Comparison of ENCODE assay signal across 27 cellular contexts in genomic region chr11:83057721-83058120, GRCh38.
"Had no signal": no experiment of that assay in that cellular context is flagged by ENCODE, and none has a peak within 500 bp of the region (broad histone marks: within the 10 kb centered on the region; RNA-seq: fewer than 3 reads in every experiment).

No MANE protein-coding gene starts in this region.

- H3K4me1 ChIP-seq: breast epithelium, colonic mucosa had no signal

- H3K9me3 Mint-ChIP-seq: activated naive CD4-positive, alpha-beta T cell treated with anti-CD3 and anti-CD28 coated beads, Interleukin-2, amount 50 U/mL, for 24 hours; activated naive CD8-positive, alpha-beta T cell treated with anti-CD3 and anti-CD28 coated beads, Interleukin-2, amount 50 U/mL, for 24 hours; central memory CD8-positive, alpha-beta T cell; T-cell had no signal

- ATAC-seq: activated naive CD8-positive, alpha-beta T cell treated with anti-CD3 and anti-CD28 coated beads, Interleukin-2, amount 50 U/mL, for 24 hours; sciatic nerve; T-cell had no signal

- H3K4me3 Mint-ChIP-seq: activated naive CD4-positive, alpha-beta T cell treated with anti-CD3 and anti-CD28 coated beads, Interleukin-2, amount 50 U/mL, for 24 hours; activated naive CD8-positive, alpha-beta T cell treated with anti-CD3 and anti-CD28 coated beads, Interleukin-2, amount 50 U/mL, for 24 hours; activated T-helper 1 cell treated with anti-CD3 and anti-CD28 coated beads, Interleukin-12 subunit alpha, Interleukin-12 subunit beta, Interleukin-2, Interleukin-4 antibody, amounts not matched to agents 30 ng/mL and 10 ng/mL and 1 ng/mL, durations not matched to agents 14 hours and 24 hours and 36 hours; central memory CD8-positive, alpha-beta T cell; nephron progenitor cell; T-cell had no signal

- H3K4me3 ChIP-seq: breast epithelium, colonic mucosa, dorsolateral prefrontal cortex, hepatocyte, left ventricle myocardium inferior, skin epidermis, suprapubic skin, tibial artery had no signal

- H3K27me3 Mint-ChIP-seq: activated naive CD4-positive, alpha-beta T cell treated with anti-CD3 and anti-CD28 coated beads, Interleukin-2, amount 50 U/mL, for 24 hours; activated naive CD8-positive, alpha-beta T cell treated with anti-CD3 and anti-CD28 coated beads, Interleukin-2, amount 50 U/mL, for 24 hours; central memory CD8-positive, alpha-beta T cell; T-cell had no signal

- H3K27ac Mint-ChIP-seq: activated naive CD4-positive, alpha-beta T cell treated with anti-CD3 and anti-CD28 coated beads, Interleukin-2, amount 50 U/mL, for 24 hours; activated naive CD8-positive, alpha-beta T cell treated with anti-CD3 and anti-CD28 coated beads, Interleukin-2, amount 50 U/mL, for 24 hours; activated T-helper 1 cell treated with anti-CD3 and anti-CD28 coated beads, Interleukin-12 subunit alpha, Interleukin-12 subunit beta, Interleukin-2, Interleukin-4 antibody, amounts not matched to agents 30 ng/mL and 10 ng/mL and 1 ng/mL, durations not matched to agents 14 hours and 24 hours and 36 hours; nephron progenitor cell; T-cell had no signal

- H3K9me3 ChIP-seq: breast epithelium, colonic mucosa, left ventricle myocardium inferior, neutrophil, suprapubic skin, tibial artery had no signal

- H3K27me3 ChIP-seq: breast epithelium, colonic mucosa, dorsolateral prefrontal cortex, hepatocyte, suprapubic skin, tibial artery had no signal

- H3K27ac ChIP-seq: breast epithelium, colonic mucosa, hepatocyte, left ventricle myocardium inferior, neutrophil, skin epidermis, suprapubic skin, tibial artery had no signal

- H3K4me2 ChIP-seq: hepatocyte had no signal

- DNase-seq: activated CD4-positive, alpha-beta T cell treated with anti-CD3 and anti-CD28 coated beads for 4 hours; activated CD4-positive, alpha-beta T cell treated with anti-CD3 and anti-CD28 coated beads, Interleukin-2, amount 50 U/mL, for 48 hours; activated CD8-positive, alpha-beta memory T cell treated with anti-CD3 and anti-CD28 coated beads, Interleukin-2, amount 50 U/mL, for 4 hours; activated gamma-delta T cell treated with Interleukin-2 at 50 U/mL for 16 hours; activated naive CD8-positive, alpha-beta T cell treated with anti-CD3 and anti-CD28 coated beads, Interleukin-2, amount 50 U/mL, for 24 hours; activated T-cell treated with anti-CD3 and anti-CD28 coated beads, Interleukin-2, amount 50 U/mL, for 1 hour; colonic mucosa; dorsolateral prefrontal cortex; effector memory CD4-positive, alpha-beta T cell; islet precursor cell; left ventricle myocardium inferior; nephron progenitor cell; stimulated activated CD4-positive, alpha-beta T cell treated with anti-CD3 and anti-CD28 coated beads, Interleukin-12 subunit alpha, Interleukin-12 subunit beta, amount 100 ng/mL, for 4 hours; stimulated activated CD4-positive, alpha-beta T cell treated with anti-CD3 and anti-CD28 coated beads, Interleukin-4, amount 100 ng/mL, for 4 hours; stimulated activated CD8-positive, alpha-beta memory T cell treated with anti-CD3 and anti-CD28 coated beads, Interleukin-4, amount 100 ng/mL, for 48 hours; stimulated activated naive CD4-positive, alpha-beta T cell; T-cell; tibial artery had no signal

- H2AFZ ChIP-seq: hepatocyte had no signal

- H3K36me3 ChIP-seq: breast epithelium, colonic mucosa, left ventricle myocardium inferior, neutrophil, suprapubic skin, tibial artery had no signal
